Comparison of ENCODE assay signal across 8 cellular contexts in the genomic region with DNA sequence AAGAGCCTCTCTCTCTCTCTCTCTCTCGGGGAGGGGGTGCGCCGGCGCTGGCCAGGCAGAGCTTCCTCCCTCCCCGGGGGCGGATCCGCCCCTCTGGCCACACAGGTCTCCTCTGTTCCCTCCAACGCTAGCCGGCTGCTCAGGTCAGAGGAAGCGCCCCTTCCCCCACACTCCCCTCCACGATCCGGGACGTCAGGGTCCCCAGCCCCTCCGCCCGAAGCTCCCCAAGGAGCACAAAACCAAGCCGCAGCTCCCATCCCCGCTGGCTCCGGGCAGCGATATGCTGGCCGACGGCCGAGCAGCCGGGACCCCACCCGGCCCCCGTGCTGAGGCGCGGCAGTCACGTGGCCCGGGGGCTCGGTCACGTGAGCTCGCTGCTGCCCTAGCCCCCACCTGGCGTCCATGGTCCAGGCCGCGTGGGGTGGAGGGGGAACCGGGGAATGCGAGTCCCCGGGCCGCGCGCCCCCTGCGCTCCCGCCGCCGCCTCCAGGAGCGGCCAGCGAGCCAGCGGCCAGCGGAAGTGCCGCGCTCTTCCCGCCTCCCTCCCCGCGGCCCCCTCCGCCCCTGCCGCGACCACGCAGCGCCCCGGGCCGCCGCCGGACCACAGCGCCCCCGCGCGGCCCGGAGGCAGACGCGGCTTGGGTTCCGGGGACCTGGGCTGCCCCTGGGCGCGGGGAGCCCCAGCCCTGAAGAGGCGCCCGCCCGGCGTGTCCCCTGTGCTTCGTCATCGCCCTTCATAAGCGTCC. TPM values are rescaled to one million over a fixed set of nuclear protein-coding genes. Genes with fewer than 3 reads are reported as not detected.
DNase-seq lines count a peak whose midpoint lies in the region; FAIRE-seq and TF ChIP-seq lines count a peak whose summit lies in the region.

A gene with protein sequence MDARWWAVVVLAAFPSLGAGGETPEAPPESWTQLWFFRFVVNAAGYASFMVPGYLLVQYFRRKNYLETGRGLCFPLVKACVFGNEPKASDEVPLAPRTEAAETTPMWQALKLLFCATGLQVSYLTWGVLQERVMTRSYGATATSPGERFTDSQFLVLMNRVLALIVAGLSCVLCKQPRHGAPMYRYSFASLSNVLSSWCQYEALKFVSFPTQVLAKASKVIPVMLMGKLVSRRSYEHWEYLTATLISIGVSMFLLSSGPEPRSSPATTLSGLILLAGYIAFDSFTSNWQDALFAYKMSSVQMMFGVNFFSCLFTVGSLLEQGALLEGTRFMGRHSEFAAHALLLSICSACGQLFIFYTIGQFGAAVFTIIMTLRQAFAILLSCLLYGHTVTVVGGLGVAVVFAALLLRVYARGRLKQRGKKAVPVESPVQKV (minus strand): TSS at position 522 of the 746 bp plus-strand sequence. CDS start 118 bp downstream, at position 404.

- peak; percentile 68 for TF ChIP-seq POLR2A in transverse colon (IDR thresholded peaks at IDR 0.05)

- H3K27ac ChIP-seq in neural cell (ENCODE audit: low read length) (peak within 1 kb of the TSS; percentile 86), transverse colon (peak within 1 kb of the TSS; percentile 85 to 94 (median 91))

- peak; percentile 33 for FAIRE-seq in HTR-8/SVneo (lab: Jason Lieb, UNC)

- peaks cover 21% of the 10 kb centered on the region for H3K79me2 ChIP-seq in neural cell (replicated peaks; ENCODE audit: insufficient read depth, low read length)

- WGBS in transverse colon (ENCODE audit: low coverage in 1 of 2), 2 donors = 0% methylated on average over 2 of the region's 80 CpGs; no CpG with 5 or more reads in 1 of the 2 donors

- H3K9ac ChIP-seq in neural cell (ENCODE audit: low read length) = peak within 1 kb of the TSS; percentile 96

- H3K36me3 ChIP-seq in neural cell (ENCODE audit: insufficient read depth, low read length) = no peaks in the 10 kb centered on the region
- H3K36me3 ChIP-seq in transverse colon = peaks cover 0 to 30% (median 15%) of the 10 kb centered on the region in 4 donors

- H3K9me2 ChIP-seq in neural cell (ENCODE audit: insufficient read depth, low read length) = no peaks in the 10 kb centered on the region

- peak within 1 kb of the TSS; percentile 94 for H3K4me2 ChIP-seq in neural cell (ENCODE audit: low read length)

- intact Hi-C loops in transverse colon (cut with DNase I; ENCODE audit: low total_unique reads) = no loop called here

- in situ Hi-C loops in transverse colon (cut with MboI; ENCODE audit: low pct_ligation_motif_present in 1 of 4, low pct_unique_long_range_greater_than_20kb in 1 of 4, low sequenced_read_pairs in 3 of 4) = no loop called here

- peak; percentile 68 for TF ChIP-seq RAD21 in neural cell (conservative IDR thresholded peaks at IDR 0.05)

- H4K20me1 ChIP-seq in neural cell (ENCODE audit: insufficient read depth) = no peaks in the 10 kb centered on the region

- DNase-seq in DMS 273 (lab: John Stamatoyannopoulos, UW; ENCODE audit: unreplicated experiment) (peak; percentile 93), GM20000 (ENCODE audit: low spot score) (peak; percentile 89), HTR-8/SVneo (ENCODE audit: insufficient read length, low spot score) (peak; percentile 75), RKO (ENCODE audit: low spot score) (peak; percentile 88), foreskin melanocyte (peak; percentile 88), transverse colon (peak; percentile 70)
- DNase-seq in activated naive CD4-positive, alpha-beta T cell treated with Interleukin-2 at 50 U/mL for 16 hours = peak; percentile 71

- TF ChIP-seq EP300 in neural cell (conservative IDR thresholded peaks at IDR 0.05; ENCODE audit: poor library complexity, severe bottlenecking) (peak; percentile 48), transverse colon (IDR thresholded peaks at IDR 0.05; ENCODE audit: low read depth) (no peak)

- TF ChIP-seq CTCF in GM20000 (IDR thresholded peaks at IDR 0.05; ENCODE audit: extremely low read depth, missing control alignments) (peak; percentile 73), neural cell (IDR thresholded peaks at IDR 0.05; ENCODE audit: poor library complexity, severe bottlenecking) (peak; percentile 86), transverse colon (IDR thresholded peaks at IDR 0.05) (peak; percentile 30 to 82 (median 65))

- H3K4me1 ChIP-seq in transverse colon = peaks cover 12 to 22% (median 18%) of the 10 kb centered on the region in 4 donors

- peak within 1 kb of the TSS; percentile 94 for H2AFZ ChIP-seq in neural cell (ENCODE audit: low read depth, low read length)

- H3K4me3 ChIP-seq in neural cell (ENCODE audit: low read length) (peak within 1 kb of the TSS; percentile 98), transverse colon (peak within 1 kb of the TSS; percentile 65 to 76 (median 73))

- H3K27me3 ChIP-seq in neural cell (ENCODE audit: insufficient read depth, low read depth, low read length) (no peaks in the 10 kb centered on the region), transverse colon (no peaks in the 10 kb centered on the region)

- H3K9me3 ChIP-seq in neural cell (ENCODE audit: low read length) = no peaks in the 10 kb centered on the region
- H3K9me3 ChIP-seq in transverse colon = no peaks in the 10 kb centered on the region

- no peaks in the 10 kb centered on the region for H3F3A ChIP-seq in neural cell (ENCODE audit: insufficient read depth, low read length, poor library complexity, severe bottlenecking)

TF ChIP-seq in neural cell, 6 proteins besides CTCF, POLR2A, EP300 and RAD21:
- TF ChIP-seq EZH2 (IDR thresholded peaks at IDR 0.05; ENCODE audit: borderline replicate concordance, insufficient read depth, low read length, poor library complexity, severe bottlenecking) (no peak), SMC3 (conservative IDR thresholded peaks at IDR 0.05; ENCODE audit: poor library complexity) (peak; percentile 70), POLR2AphosphoS5 (IDR thresholded peaks at IDR 0.05) (peak; percentile 49), TAF1 (IDR thresholded peaks at IDR 0.05; ENCODE audit: low read depth) (no peak), MXI1 (conservative IDR thresholded peaks at IDR 0.05; ENCODE audit: poor library complexity, severe bottlenecking) (peak; percentile 94)
- TF ChIP-seq, protein P1, sequence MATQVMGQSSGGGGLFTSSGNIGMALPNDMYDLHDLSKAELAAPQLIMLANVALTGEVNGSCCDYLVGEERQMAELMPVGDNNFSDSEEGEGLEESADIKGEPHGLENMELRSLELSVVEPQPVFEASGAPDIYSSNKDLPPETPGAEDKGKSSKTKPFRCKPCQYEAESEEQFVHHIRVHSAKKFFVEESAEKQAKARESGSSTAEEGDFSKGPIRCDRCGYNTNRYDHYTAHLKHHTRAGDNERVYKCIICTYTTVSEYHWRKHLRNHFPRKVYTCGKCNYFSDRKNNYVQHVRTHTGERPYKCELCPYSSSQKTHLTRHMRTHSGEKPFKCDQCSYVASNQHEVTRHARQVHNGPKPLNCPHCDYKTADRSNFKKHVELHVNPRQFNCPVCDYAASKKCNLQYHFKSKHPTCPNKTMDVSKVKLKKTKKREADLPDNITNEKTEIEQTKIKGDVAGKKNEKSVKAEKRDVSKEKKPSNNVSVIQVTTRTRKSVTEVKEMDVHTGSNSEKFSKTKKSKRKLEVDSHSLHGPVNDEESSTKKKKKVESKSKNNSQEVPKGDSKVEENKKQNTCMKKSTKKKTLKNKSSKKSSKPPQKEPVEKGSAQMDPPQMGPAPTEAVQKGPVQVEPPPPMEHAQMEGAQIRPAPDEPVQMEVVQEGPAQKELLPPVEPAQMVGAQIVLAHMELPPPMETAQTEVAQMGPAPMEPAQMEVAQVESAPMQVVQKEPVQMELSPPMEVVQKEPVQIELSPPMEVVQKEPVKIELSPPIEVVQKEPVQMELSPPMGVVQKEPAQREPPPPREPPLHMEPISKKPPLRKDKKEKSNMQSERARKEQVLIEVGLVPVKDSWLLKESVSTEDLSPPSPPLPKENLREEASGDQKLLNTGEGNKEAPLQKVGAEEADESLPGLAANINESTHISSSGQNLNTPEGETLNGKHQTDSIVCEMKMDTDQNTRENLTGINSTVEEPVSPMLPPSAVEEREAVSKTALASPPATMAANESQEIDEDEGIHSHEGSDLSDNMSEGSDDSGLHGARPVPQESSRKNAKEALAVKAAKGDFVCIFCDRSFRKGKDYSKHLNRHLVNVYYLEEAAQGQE (IDR thresholded peaks at IDR 0.05; ENCODE audit: borderline replicate concordance) = peak; percentile 48

RNA-seq across cellular contexts. Expression of the gene that starts here (rescaled TPM):
- polyA plus RNA-seq in neural cell = 44.5 and 64.9 TPM in 2 replicates
- polyA minus RNA-seq in neural cell = 33.5 and 42.1 TPM in 2 replicates
- 10 to 100 TPM in 3 of 4 donors, 1 to 10 TPM in 1; 9.0 to 36.4 (median 22.5) TPM for total RNA-seq in transverse colon

Comparison
In these comparisons a context has a peak if more than half of its experiments do, and no peak if none do; other contexts are left out.
1. Peak in every context shown above with its lines: DNase-seq, H3K4me3 ChIP-seq and H3K27ac ChIP-seq.